8 cellular contexts compared by ENCODE assay signal in genomic region chr15:42605281-42605744, GRCh38. TPM values are rescaled to one million over a fixed set of nuclear protein-coding genes. Genes with fewer than 3 reads are reported as not detected.
A peak's percentile ranks its signal among the peaks of the same experiment; 100 is the strongest.
DNase-seq lines count a peak whose midpoint lies in the region; ATAC-seq and TF ChIP-seq lines count a peak whose summit lies in the region.

No MANE protein-coding gene starts in this region.

- no peak overlapping the region for H3K4me3 ChIP-seq in brain microvascular endothelial cell (ENCODE audit: low read depth, low read length)

- H3K27ac Mint-ChIP-seq in MCF 10A (ENCODE audit: low read depth, unreplicated experiment), result no peak overlapping the region

- no TSS peak for BruUV-seq in MCF 10A (replicated peaks; lab: Mats Ljungman, UMichigan)

- intact Hi-C loops in left ventricle myocardium superior (cut with micrococcal nuclease), result no loop called here
- intact Hi-C loops in MCF 10A (cut with micrococcal nuclease), result no loop called here

- POLR2A ChIA-PET in MCF 10A (lab: Yijun Ruan, JAX), result interaction anchor here (0.7 to 1.2 kb wide), 3 partner anchors 9 to 779 kb away, joined by 3 to 6 read pairs (median 3); no protein-coding TSS in a partner anchor

- peak; percentile 41 for ATAC-seq in GM21381 (IDR thresholded peaks at IDR 0.05; ENCODE audit: unreplicated experiment)
- ATAC-seq in left ventricle myocardium superior, result peak; percentile 77
- ATAC-seq in HG02981 (IDR thresholded peaks at IDR 0.05; ENCODE audit: unreplicated experiment), result no peak

- TF ChIP-seq CTCF in brain microvascular endothelial cell (IDR thresholded peaks at IDR 0.05; ENCODE audit: low read depth, low read length, missing control alignments), result no peak
- no peak for TF ChIP-seq CTCF in MCF 10A (IDR thresholded peaks at IDR 0.05; ENCODE audit: unreplicated experiment)

- no peak for TF ChIP-seq POLR2A in erythroblast (IDR thresholded peaks at IDR 0.05; ENCODE audit: low read length)

- no peak overlapping the region for H3K4me3 Mint-ChIP-seq in MCF 10A (ENCODE audit: unreplicated experiment)

- H3K27me3 Mint-ChIP-seq in MCF 10A (ENCODE audit: insufficient read depth, unreplicated experiment), result no peaks in the 10 kb centered on the region

- H3K36me3 Mint-ChIP-seq in MCF 10A (ENCODE audit: insufficient read depth, unreplicated experiment), result no peaks in the 10 kb centered on the region

- no peak overlapping the region for H3K27ac ChIP-seq in brain microvascular endothelial cell

- no peaks in the 10 kb centered on the region for H3K27me3 ChIP-seq in brain microvascular endothelial cell (replicated peaks)

- no peaks in the 10 kb centered on the region for H3K36me3 ChIP-seq in brain microvascular endothelial cell (replicated peaks)

- no peaks in the 10 kb centered on the region for H3K9me3 Mint-ChIP-seq in MCF 10A (ENCODE audit: unreplicated experiment)

- DNase-seq in AG08395 (ENCODE audit: low spot score), result peak; percentile 42
- DNase-seq in RPMI8226, result peak; percentile 69
- DNase-seq in left ventricle myocardium superior, result no peak
- DNase-seq in brain microvascular endothelial cell, result no peak
- DNase-seq in MCF 10A (ENCODE audit: unreplicated experiment), result no peak
- no peak for DNase-seq in erythroblast (lab: John Stamatoyannopoulos, UW)

- in situ Hi-C loops in brain microvascular endothelial cell (cut with HindIII; ENCODE audit: low pct_ligation_motif_present, low sequenced_read_pairs), result no loop called here

- H3K4me1 Mint-ChIP-seq in MCF 10A (ENCODE audit: insufficient read depth, unreplicated experiment), result no peaks in the 10 kb centered on the region

- CTCF ChIA-PET in MCF 10A (lab: Yijun Ruan, JAX), result no interaction called here

RNA-seq across cellular contexts. Expression of gene STARD9, which starts 29.9 kb away (rescaled TPM):
- 6.9 TPM for total RNA-seq in left ventricle myocardium superior
- total RNA-seq in MCF 10A (2022), result 2.0 and 2.9 TPM in 2 replicates

RNA-seq across cellular contexts. Expression of gene HAUS2, which starts 56.7 kb away (rescaled TPM):
- 12.2 TPM for total RNA-seq in left ventricle myocardium superior
- 22.6 and 29.6 TPM in 2 replicates for total RNA-seq in MCF 10A (2022)

RNA-seq across cellular contexts. Expression of gene LRRC57, which starts 56.7 kb away (rescaled TPM):
- total RNA-seq in left ventricle myocardium superior (14.0 TPM), MCF 10A (2022) (18.3 and 24.7 TPM in 2 replicates)

Comparison
In these comparisons a context has a peak if more than half of its experiments do, and no peak if none do; other contexts are left out.
1. DNase-seq: peak in AG08395 (single experiment) and RPMI8226 (single experiment); none in left ventricle myocardium superior (single experiment), brain microvascular endothelial cell (single experiment), MCF 10A (single experiment) and erythroblast (0 of 2).